In genomic region chr7:132828502-132828901, GRCh38 we compare ENCODE assay signal across 22 cellular contexts.
A peak's percentile ranks its signal among the peaks of the same experiment; 100 is the strongest.
DNase-seq lines count a peak whose midpoint lies in the region; ATAC-seq, FAIRE-seq and TF ChIP-seq lines count a peak whose summit lies in the region.
"Had no signal": no experiment of that assay in that cellular context is flagged by ENCODE, and none has a peak within 500 bp of the region (broad histone marks: within the 10 kb centered on the region; RNA-seq: fewer than 3 reads in every experiment).

No MANE protein-coding gene starts in this region.

- SMC1A ChIA-PET in GM12878 (lab: Charles Lee; ENCODE audit: uncharacterized antibody, unreplicated experiment): interaction anchor here (0.8 to 1.4 kb wide), 4 partner anchors 8 to 39 kb away, joined by 3 read pairs; no protein-coding TSS in a partner anchor

- peaks cover 0 to 4% (median 0%) of the 10 kb centered on the region in 11 donors for H3K9me3 Mint-ChIP-seq in naive thymus-derived CD4-positive, alpha-beta T cell

- FAIRE-seq in GM12878 (lab: Jason Lieb, UNC): no peak
- FAIRE-seq: A549, GM19239 had no signal

- RAD21 ChIA-PET in GM12878 (lab: Charles Lee; ENCODE audit: unreplicated experiment): interaction anchor here (1.3 kb wide), 1 partner anchor 10 kb away, joined by 4 read pairs; no protein-coding TSS in a partner anchor

- no peak overlapping the region for H3K27ac ChIP-seq in GM12878 (ENCODE audit: control insufficient read depth, insufficient read depth)
- H3K27ac ChIP-seq in thyroid gland: no peak overlapping the region
- no peak overlapping the region for H3K27ac ChIP-seq in naive thymus-derived CD4-positive, alpha-beta T cell (ENCODE audit: low read depth, low read length)
- H3K27ac ChIP-seq: A549, BLaER1, KMS-11, RWPE1 had no signal

- peaks cover 0 to 56% (median 27%) of the 10 kb centered on the region in 5 donors for H3K36me3 Mint-ChIP-seq in naive thymus-derived CD4-positive, alpha-beta T cell

- in situ Hi-C loops in GM12878 (cut with MboI): no loop called here

- TF ChIP-seq RAD21 in GM12878 (IDR thresholded peaks at IDR 0.05; ENCODE audit: insufficient read depth, low read depth, low read length): no peak

- TF ChIP-seq EP300 in GM12878 (IDR thresholded peaks at IDR 0.05; ENCODE audit: borderline replicate concordance in 1 of 2, control insufficient read depth in 1 of 2, low read depth in 2 of 2, low read length in 2 of 2): no peak

- no TSS peak for BruUV-seq in GM12878 (replicated peaks; lab: Mats Ljungman, UMichigan)

- H3K4me1 ChIP-seq in GM12878 (ENCODE audit: control insufficient read depth, insufficient read depth, low read length): peaks cover 4% of the 10 kb centered on the region; the same call in 1 of the 2 replicates
- H3K4me1 ChIP-seq in thyroid gland: no peaks in the 10 kb centered on the region
- no peaks in the 10 kb centered on the region for H3K4me1 ChIP-seq in naive thymus-derived CD4-positive, alpha-beta T cell (ENCODE audit: control insufficient read depth in 2 of 2, insufficient read depth in 2 of 2, low read length in 2 of 2)
- H3K4me1 ChIP-seq: A549, BLaER1 had no signal

- no peak overlapping the region for H3K4me2 ChIP-seq in GM12878 (ENCODE audit: control insufficient read depth, insufficient read depth)
- H3K4me2 ChIP-seq: A549, BLaER1, KMS-11 had no signal

- ATAC-seq in HG02610 (IDR thresholded peaks at IDR 0.05; ENCODE audit: unreplicated experiment) (peak; percentile 58), GM12878 (peak; percentile 59), HG03442 (IDR thresholded peaks at IDR 0.05; ENCODE audit: unreplicated experiment) (no peak), GM21528 (IDR thresholded peaks at IDR 0.05; ENCODE audit: low FRiP score, unreplicated experiment) (no peak)
- ATAC-seq in naive thymus-derived CD4-positive, alpha-beta T cell: no peak
- ATAC-seq: A549, PC-3, T-helper 17 cell had no signal

- POLR2A ChIA-PET in GM12878 (lab: Charles Lee): interaction anchor here (1.0 kb wide), 1 partner anchor 10 kb away, joined by 3 read pairs; no protein-coding TSS in a partner anchor
- POLR2A ChIA-PET in naive thymus-derived CD4-positive, alpha-beta T cell (lab: Charles Lee): no interaction called here

- TF ChIP-seq POLR2A in GM12878 (IDR thresholded peaks at IDR 0.05; ENCODE audit: low read depth, low read length): no peak
- TF ChIP-seq POLR2A in thyroid gland (IDR thresholded peaks at IDR 0.05): no peak

- H3K4me3 ChIP-seq in GM12865 (ENCODE audit: low read depth, low read length) (no peak overlapping the region), GM12878 (no peak overlapping the region), thyroid gland (replicated peaks in 1 of 3) (no peak overlapping the region)
- H3K4me3 ChIP-seq in naive thymus-derived CD4-positive, alpha-beta T cell (ENCODE audit: low read length): no peak overlapping the region
- H3K4me3 ChIP-seq: A549, BLaER1 had no signal

- H3K4me3 Mint-ChIP-seq in naive thymus-derived CD4-positive, alpha-beta T cell: no peak overlapping the region
- H3K4me3 Mint-ChIP-seq: CD4-positive, alpha-beta memory T cell; T-helper 17 cell had no signal

- H3K9ac ChIP-seq in GM12878 (ENCODE audit: control insufficient read depth, insufficient read depth, low read length): no peak overlapping the region
- H3K9ac ChIP-seq: BLaER1, KMS-11 had no signal

- H3K27me3 ChIP-seq in GM12878 (replicated peaks in 1 of 2; ENCODE audit: control insufficient read depth in 2 of 2, insufficient read depth in 2 of 2, low read length in 1 of 2): no peaks in the 10 kb centered on the region
- no peaks in the 10 kb centered on the region for H3K27me3 ChIP-seq in thyroid gland
- H3K27me3 ChIP-seq in naive thymus-derived CD4-positive, alpha-beta T cell (ENCODE audit: control insufficient read depth in 2 of 2, insufficient read depth in 2 of 2, low read length in 2 of 2): no peaks in the 10 kb centered on the region
- H3K27me3 ChIP-seq: BLaER1 had no signal

- no peaks in the 10 kb centered on the region for H4K20me1 ChIP-seq in GM12878 (ENCODE audit: control insufficient read depth, insufficient read depth)
- H4K20me1 ChIP-seq: BLaER1 had no signal

- no peaks in the 10 kb centered on the region for H3K79me2 ChIP-seq in GM12878 (ENCODE audit: control insufficient read depth, insufficient read depth, low read length)

- no peak overlapping the region for H3K27ac Mint-ChIP-seq in naive thymus-derived CD4-positive, alpha-beta T cell
- H3K27ac Mint-ChIP-seq: CD4-positive, alpha-beta memory T cell; T-helper 17 cell had no signal

- intact Hi-C loops in GM12878 (cut with micrococcal nuclease; ENCODE audit: unreplicated experiment): no loop called here
- intact Hi-C loops in thyroid gland (cut with DNase I): no loop called here
- intact Hi-C loops in naive thymus-derived CD4-positive, alpha-beta T cell (cut with micrococcal nuclease): no loop called here

- H2AFZ ChIP-seq in GM12878 (ENCODE audit: control insufficient read depth, low read depth, low read length): no peak overlapping the region

- no peaks in the 10 kb centered on the region for H3K27me3 Mint-ChIP-seq in naive thymus-derived CD4-positive, alpha-beta T cell
- H3K27me3 Mint-ChIP-seq: CD4-positive, alpha-beta memory T cell; T-helper 17 cell had no signal

- TF ChIP-seq CTCF in GM12865 (IDR thresholded peaks at IDR 0.05; ENCODE audit: insufficient read depth, low read depth, low read length, missing control alignments): no peak
- no peak for TF ChIP-seq CTCF in GM12878 (IDR thresholded peaks at IDR 0.05 in 2 of 3, conservative IDR thresholded peaks at IDR 0.05 in 1 of 3; ENCODE audit: control insufficient read depth in 2 of 3, extremely low read depth in 1 of 3, insufficient read depth in 1 of 3, low read depth in 3 of 3, low read length in 3 of 3)
- TF ChIP-seq CTCF in thyroid gland (IDR thresholded peaks at IDR 0.05): no peak

- H3K4me1 Mint-ChIP-seq in naive thymus-derived CD4-positive, alpha-beta T cell: peaks cover 11 to 36% (median 21%) of the 10 kb centered on the region in 7 donors

- CTCF ChIA-PET in GM12878 (lab: Yijun Ruan, JAX): no interaction called here
- CTCF ChIA-PET in naive thymus-derived CD4-positive, alpha-beta T cell (lab: Charles Lee): no interaction called here

- peaks cover 0 to 6% of the 10 kb centered on the region in 2 experiments; a peak in 1 of 4 replicates for H3K36me3 ChIP-seq in GM12878 (ENCODE audit: control insufficient read depth in 2 of 2, insufficient read depth in 2 of 2, low read length in 1 of 2)
- no peaks in the 10 kb centered on the region for H3K36me3 ChIP-seq in thyroid gland
- H3K36me3 ChIP-seq in naive thymus-derived CD4-positive, alpha-beta T cell (ENCODE audit: control insufficient read depth in 2 of 3, insufficient read depth in 3 of 3, low read length in 3 of 3): no peaks in the 10 kb centered on the region

- DNase-seq in GM12865 (ENCODE audit: low read depth) (peak; percentile 8), M059J (ENCODE audit: low read depth) (peak; percentile 18), GM12878 (ENCODE audit: low read depth, low spot score) (no peak), thyroid gland (no peak)
- no peak for DNase-seq in naive thymus-derived CD4-positive, alpha-beta T cell
- DNase-seq: CD4-positive, alpha-beta memory T cell; DMS53; NCI-H1417; NCI-H187; NCI-H2107; NCI-H510A; NCI-H82; PC-3; T-helper 17 cell had no signal

- H3K9me3 ChIP-seq in GM12878 (replicated peaks; ENCODE audit: control insufficient read depth, insufficient read depth, low read length): no peaks in the 10 kb centered on the region
- no peaks in the 10 kb centered on the region for H3K9me3 ChIP-seq in thyroid gland
- no peaks in the 10 kb centered on the region for H3K9me3 ChIP-seq in naive thymus-derived CD4-positive, alpha-beta T cell (ENCODE audit: control insufficient read depth in 2 of 3, low read length in 3 of 3)
- H3K9me3 ChIP-seq: A549, BLaER1 had no signal

TF ChIP-seq in GM12878, 131 proteins besides CTCF, POLR2A, EP300 and RAD21:
- 0 out of 2 replicates have a peak, but pooled peaks have one; percentile 13 for TF ChIP-seq JUNB (IDR thresholded peaks at IDR 0.05)
- TF ChIP-seq MTA2 (IDR thresholded peaks at IDR 0.05; ENCODE audit: low read depth): 0 out of 2 replicates have a peak, but pooled peaks have one; percentile 18
- 0 out of 4 replicates have a peak, but pooled peaks of 1 of the 2 experiments have one; percentile 20 for TF ChIP-seq IKZF2 (IDR thresholded peaks at IDR 0.05)
- TF ChIP-seq RUNX3 (IDR thresholded peaks at IDR 0.05; ENCODE audit: low read length): peak; percentile 15; the same call in 1 of the 2 replicates
- TF ChIP-seq RFX5 (IDR thresholded peaks at IDR 0.05; ENCODE audit: low read depth, low read length): no peak
- no peak for TF ChIP-seq CBX3 (IDR thresholded peaks at IDR 0.05; ENCODE audit: borderline replicate concordance, low read depth)

Comparison
In these comparisons a context has a peak if more than half of its experiments do, and no peak if none do; other contexts are left out.
1. DNase-seq: peak in GM12865 (single experiment) and M059J (single experiment); none in GM12878 (single experiment), thyroid gland (0 of 2) and naive thymus-derived CD4-positive, alpha-beta T cell (0 of 9).
2. ATAC-seq: peak in HG02610 (single experiment) and GM12878 (single experiment); none in HG03442 (single experiment), naive thymus-derived CD4-positive, alpha-beta T cell (single experiment) and GM21528 (single experiment).